Comparison of ENCODE assay signal across 16 cellular contexts in genomic region chr4:186699298-186699697, GRCh38. TPM values are rescaled to one million over a fixed set of nuclear protein-coding genes. Genes with fewer than 3 reads are reported as not detected.
A peak's percentile ranks its signal among the peaks of the same experiment; 100 is the strongest.
DNase-seq lines count a peak whose midpoint lies in the region; ATAC-seq and TF ChIP-seq lines count a peak whose summit lies in the region.
"Had no signal": no experiment of that assay in that cellular context is flagged by ENCODE, and none has a peak within 500 bp of the region (broad histone marks: within the 10 kb centered on the region; RNA-seq: fewer than 3 reads in every experiment).

No MANE protein-coding gene starts in this region.

- H3K36me3 ChIP-seq in breast epithelium (no peaks in the 10 kb centered on the region), H7 (replicated peaks; ENCODE audit: control insufficient read depth, insufficient read depth, low read length) (no peaks in the 10 kb centered on the region; the same call in 1 of the 2 replicates)
- H3K36me3 ChIP-seq: suprapubic skin had no signal

- no peak for TF ChIP-seq CTCF in MCF 10A (IDR thresholded peaks at IDR 0.05; ENCODE audit: unreplicated experiment)
- no peak for TF ChIP-seq CTCF in breast epithelium (IDR thresholded peaks at IDR 0.05)
- TF ChIP-seq CTCF in coronary artery (IDR thresholded peaks at IDR 0.05) = no peak
- TF ChIP-seq CTCF in mesothelial cell of epicardium (IDR thresholded peaks at IDR 0.05; ENCODE audit: unreplicated experiment) = no peak

- no peak for TF ChIP-seq POLR2A in breast epithelium (IDR thresholded peaks at IDR 0.05)

- H3K9me3 ChIP-seq in breast epithelium = no peaks in the 10 kb centered on the region
- H3K9me3 ChIP-seq: A549, suprapubic skin had no signal

- intact Hi-C loops in MCF 10A (cut with micrococcal nuclease) (no loop called here), breast epithelium (cut with DNase I; ENCODE audit: low total_unique reads) (no loop called here)

- H3K4me3 ChIP-seq in breast epithelium (no peak overlapping the region), coronary artery (no peak overlapping the region), H7 (ENCODE audit: insufficient read depth, low read depth, low read length) (no peak overlapping the region)
- H3K4me3 ChIP-seq: A549, suprapubic skin had no signal

- CTCF ChIA-PET in MCF 10A (lab: Yijun Ruan, JAX) = interaction anchor here (0.5 kb wide), 1 partner anchor 20 kb away, joined by 3 read pairs; no protein-coding TSS in a partner anchor

- no TSS peak for BruUV-seq in MCF 10A (replicated peaks; lab: Mats Ljungman, UMichigan)

- H3K4me3 Mint-ChIP-seq in MCF 10A (ENCODE audit: unreplicated experiment) (no peak overlapping the region), mesothelial cell of epicardium (no peak overlapping the region)
- H3K4me3 Mint-ChIP-seq: activated T-helper 17 cell treated with anti-CD3 and anti-CD28 coated beads, Interleukin-2, amount 50 U/mL, for 72 hours; memory B cell; T-helper 1 cell treated with Interleukin-12 subunit alpha and Interleukin-12 subunit beta and Interleukin-4 antibody, amounts not matched to agents 30 μg/mL and 1 μg/mL, for 36 hours had no signal

- peaks cover 4 to 10% of the 10 kb centered on the region in 2 donors for H3K4me1 ChIP-seq in breast epithelium

- H3K27me3 Mint-ChIP-seq in MCF 10A (ENCODE audit: insufficient read depth, unreplicated experiment) (no peaks in the 10 kb centered on the region), mesothelial cell of epicardium (ENCODE audit: low read depth) (no peaks in the 10 kb centered on the region)
- H3K27me3 Mint-ChIP-seq: activated T-helper 17 cell treated with anti-CD3 and anti-CD28 coated beads, Interleukin-2, amount 50 U/mL, for 72 hours had no signal

- H3K27me3 ChIP-seq in breast epithelium (no peaks in the 10 kb centered on the region), H7 (ENCODE audit: control insufficient read depth, insufficient read depth, low read length) (no peaks in the 10 kb centered on the region)
- H3K27me3 ChIP-seq: suprapubic skin had no signal

- DNase-seq in MCF 10A (ENCODE audit: unreplicated experiment) (peak; percentile 62), breast epithelium (ENCODE audit: low spot score in 2 of 2) (no peak), coronary artery (ENCODE audit: low spot score) (no peak), mesothelial cell of epicardium (ENCODE audit: low spot score in 2 of 2, unreplicated experiment in 2 of 2) (no peak), NCI-H1417 (lab: John Stamatoyannopoulos, UW) (no peak), H7 (no peak)
- DNase-seq: activated CD4-positive, alpha-beta T cell treated with anti-CD3 and anti-CD28 coated beads, Interleukin-2, amount 50 U/mL, for 1 hour; COR-L47; NCI-H2171 treated with DMSO at 0.1 percent for 48 hours had no signal

- POLR2A ChIA-PET in MCF 10A (lab: Yijun Ruan, JAX) = interaction anchor here (0.6 to 2.9 kb wide), 4 partner anchors 14 to 754 kb away, joined by 3 to 11 read pairs (median 5); no protein-coding TSS in a partner anchor

- ATAC-seq in HG03097 (IDR thresholded peaks at IDR 0.05; ENCODE audit: low FRiP score, unreplicated experiment) (no peak), HG03469 (IDR thresholded peaks at IDR 0.05; ENCODE audit: unreplicated experiment) (no peak)
- ATAC-seq: A549; activated T-helper 17 cell treated with anti-CD3 and anti-CD28 coated beads, Interleukin-2, amount 50 U/mL, for 72 hours had no signal

- H3K27ac Mint-ChIP-seq in MCF 10A (ENCODE audit: low read depth, unreplicated experiment) (peak overlapping the region; percentile 88), mesothelial cell of epicardium (peak overlapping the region; percentile 95)
- H3K27ac Mint-ChIP-seq: activated T-helper 17 cell treated with anti-CD3 and anti-CD28 coated beads, Interleukin-2, amount 50 U/mL, for 72 hours; memory B cell; T-helper 1 cell treated with Interleukin-12 subunit alpha and Interleukin-12 subunit beta and Interleukin-4 antibody, amounts not matched to agents 30 μg/mL and 1 μg/mL, for 36 hours had no signal

- H3K9me3 Mint-ChIP-seq in MCF 10A (ENCODE audit: unreplicated experiment) = no peaks in the 10 kb centered on the region
- no peaks in the 10 kb centered on the region for H3K9me3 Mint-ChIP-seq in mesothelial cell of epicardium

- H3K4me1 Mint-ChIP-seq in MCF 10A (ENCODE audit: insufficient read depth, unreplicated experiment) (peaks cover 46% of the 10 kb centered on the region), mesothelial cell of epicardium (peaks cover 71% of the 10 kb centered on the region)
- H3K4me1 Mint-ChIP-seq: activated T-helper 17 cell treated with anti-CD3 and anti-CD28 coated beads, Interleukin-2, amount 50 U/mL, for 72 hours; memory B cell had no signal

- H3K27ac ChIP-seq in breast epithelium = no peak overlapping the region
- peak overlapping the region; percentile 52 to 90 for H3K27ac ChIP-seq in coronary artery
- H3K27ac ChIP-seq: A549 had no signal

- H3K36me3 Mint-ChIP-seq in MCF 10A (ENCODE audit: insufficient read depth, unreplicated experiment) (peaks cover 54% of the 10 kb centered on the region), mesothelial cell of epicardium (peaks cover 7% of the 10 kb centered on the region)
- H3K36me3 Mint-ChIP-seq: memory B cell had no signal

RNA-seq across cellular contexts. Expression of gene FAT1, which starts 24.4 kb away (rescaled TPM):
- total RNA-seq in MCF 10A (2022) = 132 and 165 TPM in 2 replicates
- 100 to 1,000 TPM in 1 of 3 donors, 10 to 100 TPM in 2; 54.2 to 125 (median 87.2) TPM for total RNA-seq in breast epithelium
- 211 to 224 TPM (median 224 TPM) in 3 replicates for total RNA-seq in mesothelial cell of epicardium
- total RNA-seq in H7 (2014; rRNA removed; shearing (Covaris generic)) = 83.9 and 108 TPM in 2 replicates
- total RNA-seq: activated T-helper 17 cell treated with anti-CD3 and anti-CD28 coated beads, Interleukin-2, amount 50 U/mL, for 72 hours had no signal

Comparison
In these comparisons a context has a peak if more than half of its experiments do, and no peak if none do; other contexts are left out.
1. H3K27ac ChIP-seq: peak in coronary artery (2 of 2); none in breast epithelium (0 of 2).